Comparison of ENCODE assay signal across 11 cellular contexts in genomic region chr9:96116275-96117051, GRCh38.
A peak's percentile ranks its signal among the peaks of the same experiment; 100 is the strongest.
DNase-seq lines count a peak whose midpoint lies in the region; ATAC-seq and TF ChIP-seq lines count a peak whose summit lies in the region.
"Had no signal": no experiment of that assay in that cellular context is flagged by ENCODE, and none has a peak within 500 bp of the region (broad histone marks: within the 10 kb centered on the region; RNA-seq: fewer than 3 reads in every experiment).

No MANE protein-coding gene starts in this region.

- no peak for TF ChIP-seq POLR2A in ovary (IDR thresholded peaks at IDR 0.05)

- in situ Hi-C loops in SK-MEL-5 (cut with HindIII; ENCODE audit: low pct_unique_long_range_greater_than_20kb, low sequenced_read_pairs), result no loop called here

- TF ChIP-seq CTCF in hepatocyte (IDR thresholded peaks at IDR 0.05; ENCODE audit: poor library complexity) (no peak), ovary (IDR thresholded peaks at IDR 0.05) (no peak)

- H3K9ac ChIP-seq in BLaER1 treated with 17β-estradiol and CSF1 and Interleukin-3, amounts not matched to agents 10 nM and 100 nM, result 0 out of 22 replicates have a peak overlapping the region, but pooled peaks of 2 of the 11 experiments have one; percentile 17 to 33

- H4K20me1 ChIP-seq in BLaER1 treated with 17β-estradiol and CSF1 and Interleukin-3, amounts not matched to agents 10 nM and 100 nM, result no peaks in the 10 kb centered on the region
- no peaks in the 10 kb centered on the region for H4K20me1 ChIP-seq in hepatocyte (ENCODE audit: insufficient read depth, poor library complexity, severe bottlenecking)

- H3K79me2 ChIP-seq in hepatocyte, result no peaks in the 10 kb centered on the region

- no peaks in the 10 kb centered on the region for H3K9me2 ChIP-seq in hepatocyte (replicated peaks; ENCODE audit: insufficient read depth)

- peaks cover 63 to 87% (median 69%) of the 10 kb centered on the region in 10 experiments for H3K4me1 ChIP-seq in BLaER1 treated with 17β-estradiol and CSF1 and Interleukin-3, amounts not matched to agents 10 nM and 100 nM
- H3K4me1 ChIP-seq in hepatocyte (ENCODE audit: insufficient read depth) (peaks cover 18% of the 10 kb centered on the region), ovary (ENCODE audit: insufficient read depth) (no peaks in the 10 kb centered on the region)

- TF ChIP-seq EP300 in ovary (IDR thresholded peaks at IDR 0.05), result no peak

- no peak overlapping the region for H3K4me3 ChIP-seq in BLaER1 treated with 17β-estradiol and CSF1 and Interleukin-3, amounts not matched to agents 10 nM and 100 nM
- no peak overlapping the region for H3K4me3 ChIP-seq in hepatocyte
- no peak overlapping the region for H3K4me3 ChIP-seq in ovary
- no peak overlapping the region for H3K4me3 ChIP-seq in MG63
- H3K4me3 ChIP-seq: cardiac muscle cell, smooth muscle cell had no signal

- peak overlapping the region; percentile 19 to 62 (median 48); a peak in 18 of 22 replicates for H3K27ac ChIP-seq in BLaER1 treated with 17β-estradiol and CSF1 and Interleukin-3, amounts not matched to agents 10 nM and 100 nM
- H3K27ac ChIP-seq in hepatocyte (peak overlapping the region; percentile 79), ovary (no peak overlapping the region)
- H3K27ac ChIP-seq: cardiac muscle cell had no signal

- H3K36me3 ChIP-seq in BLaER1 treated with 17β-estradiol and CSF1 and Interleukin-3, amounts not matched to agents 10 nM and 100 nM, result peaks cover 0 to 10% (median 3%) of the 10 kb centered on the region in 11 experiments; a peak in 2 of 22 replicates
- H3K36me3 ChIP-seq in hepatocyte (replicated peaks; ENCODE audit: insufficient read depth, low read depth) (no peaks in the 10 kb centered on the region), ovary (no peaks in the 10 kb centered on the region), MG63 (no peaks in the 10 kb centered on the region)
- H3K36me3 ChIP-seq: cardiac muscle cell had no signal

- peak overlapping the region; percentile 23 for H2AFZ ChIP-seq in hepatocyte

- 62% methylated on average over 5 of the region's 5 CpGs for WGBS in hepatocyte (ENCODE audit: low lambda C conversion rate, missing lambda C conversion rate)
- 88 to 95% (median 92%) methylated on average over 5 of the region's 5 CpGs for WGBS in ovary, 3 donors

- no peaks in the 10 kb centered on the region for H3K27me3 ChIP-seq in BLaER1 treated with 17β-estradiol and CSF1 and Interleukin-3, amounts not matched to agents 10 nM and 100 nM
- H3K27me3 ChIP-seq in hepatocyte (no peaks in the 10 kb centered on the region), ovary (no peaks in the 10 kb centered on the region), MG63 (no peaks in the 10 kb centered on the region)
- H3K27me3 ChIP-seq: cardiac muscle cell had no signal

- H3K9me3 ChIP-seq in BLaER1 treated with 17β-estradiol and CSF1 and Interleukin-3, amounts not matched to agents 10 nM and 100 nM (replicated peaks in 1 of 11), result peaks cover 23 to 42% (median 36%) of the 10 kb centered on the region in 11 experiments
- peaks cover 7% of the 10 kb centered on the region for H3K9me3 ChIP-seq in hepatocyte (ENCODE audit: low read depth)
- no peaks in the 10 kb centered on the region for H3K9me3 ChIP-seq in ovary
- peaks cover 4% of the 10 kb centered on the region; the same call in 1 of the 2 replicates for H3K9me3 ChIP-seq in MG63

- no peak for ATAC-seq in GM19328 (IDR thresholded peaks at IDR 0.05; ENCODE audit: unreplicated experiment)

- intact Hi-C loops in ovary (cut with DNase I), result loop anchor here in 1 of 4 donors (1.0 kb wide), 1 partner anchor 17 kb away; no protein-coding TSS in a partner anchor

- H3K4me2 ChIP-seq in BLaER1 treated with 17β-estradiol and CSF1 and Interleukin-3, amounts not matched to agents 10 nM and 100 nM, result peak overlapping the region; percentile 68 to 95 (median 87)
- H3K4me2 ChIP-seq in hepatocyte, result peak overlapping the region; percentile 31
- H3K4me2 ChIP-seq: smooth muscle cell had no signal

- peak; percentile 36 for DNase-seq in SK-MEL-5 (ENCODE audit: low read depth, low spot score)
- DNase-seq in hepatocyte (ENCODE audit: low spot score), result peak; percentile 54
- DNase-seq in nucleus accumbens (lab: John Stamatoyannopoulos, UW), result peak; percentile 50 to 98 (median 91)
- no peak for DNase-seq in ovary
- DNase-seq in MG63, result no peak
- DNase-seq in effector CD8-positive, alpha-beta T cell (lab: John Stamatoyannopoulos, UW), result no peak
- DNase-seq: activated B cell treated with CpG ODN at 0.5 μM for 24 hours had no signal

Comparison
In these comparisons a context has a peak if more than half of its experiments do, and no peak if none do; other contexts are left out.
1. H3K27ac ChIP-seq: peak in BLaER1 treated with 17β-estradiol and CSF1 and Interleukin-3, amounts not matched to agents 10 nM and 100 nM (11 of 11) and hepatocyte (single experiment); none in ovary (0 of 2).
2. DNase-seq: peak in SK-MEL-5 (single experiment), hepatocyte (single experiment) and nucleus accumbens (56 of 56); none in ovary (0 of 5), MG63 (single experiment) and effector CD8-positive, alpha-beta T cell (single experiment).